10 cellular contexts compared by ENCODE assay signal in genomic region chr9:133788819-133789733, GRCh38. TPM values are rescaled to one million over a fixed set of nuclear protein-coding genes. Genes with fewer than 3 reads are reported as not detected.
DNase-seq lines count a peak whose midpoint lies in the region; ATAC-seq and TF ChIP-seq lines count a peak whose summit lies in the region.
"Had no signal": no experiment of that assay in that cellular context is flagged by ENCODE, and none has a peak within 500 bp of the region (broad histone marks: within the 10 kb centered on the region; RNA-seq: fewer than 3 reads in every experiment).

No MANE protein-coding gene starts in this region.

- H3K27ac ChIP-seq in A673 (ENCODE audit: low read depth, low read length, poor library complexity, severe bottlenecking) (peak overlapping the region; percentile 90), dorsolateral prefrontal cortex (peak overlapping the region in 58 of 59 donors; percentile 51 to 95 (median 84)), GM23338 (ENCODE audit: low read depth) (no peak overlapping the region)

- H3K9me3 Mint-ChIP-seq in memory B cell (no peaks in the 10 kb centered on the region), GM23338 (no peaks in the 10 kb centered on the region)
- no peaks in the 10 kb centered on the region for H3K9me3 Mint-ChIP-seq in activated T-cell treated with anti-CD3 and anti-CD28 coated beads, Interleukin-2, amount 50 U/mL, for 4 hours

- peak overlapping the region; percentile 53 for H3K4me3 Mint-ChIP-seq in memory B cell
- no peak overlapping the region for H3K4me3 Mint-ChIP-seq in activated T-cell treated with anti-CD3 and anti-CD28 coated beads, Interleukin-2, amount 50 U/mL, for 4 hours
- no peak overlapping the region for H3K4me3 Mint-ChIP-seq in GM23338
- H3K4me3 Mint-ChIP-seq: activated CD8-positive, alpha-beta memory T cell treated with anti-CD3 and anti-CD28 coated beads, Interleukin-2, amount 10 ng/mL, durations not matched to agents 7 days and 5 days had no signal

- H3K9me3 ChIP-seq in A673 (ENCODE audit: low read depth, low read length, poor library complexity, severe bottlenecking): no peaks in the 10 kb centered on the region

- TF ChIP-seq CTCF in A673 (conservative IDR thresholded peaks at IDR 0.05; ENCODE audit: low read depth, low read length): 0 out of 2 replicates have a peak, but pooled peaks have one; percentile 11
- TF ChIP-seq CTCF in dorsolateral prefrontal cortex (IDR thresholded peaks at IDR 0.05 in 54 of 56, conservative IDR thresholded peaks at IDR 0.05 in 2 of 56; ENCODE audit: low read depth in 1 of 56, partially characterized antibody in 56 of 56): peak in 32 of 56 donors; percentile 11 to 67 (median 34)
- no peak for TF ChIP-seq CTCF in GM23338 (conservative IDR thresholded peaks at IDR 0.05; ENCODE audit: low read depth in 2 of 2)

- intact Hi-C loops in A673 (cut with micrococcal nuclease; ENCODE audit: unreplicated experiment): no loop called here
- intact Hi-C loops in dorsolateral prefrontal cortex (cut with DNase I): loop anchor here in 1 of 2 donors (2.0 to 10.0 kb wide), 3 partner anchors 128 to 666 kb away; partner anchors contain the start of gene WDR5

- no TSS peak for BruUV-seq in A673 (replicated peaks; lab: Mats Ljungman, UMichigan)

- CTCF ChIA-PET in A673 (lab: Charles Lee): interaction anchor here (0.7 to 1.3 kb wide), 6 partner anchors 166 to 206 kb away, joined by 3 to 19 read pairs (median 4); no protein-coding TSS in a partner anchor

- POLR2A ChIA-PET in A673 (lab: Charles Lee; ENCODE audit: low non-redundant PET): interaction anchor here (0.7 kb wide), 1 partner anchor 677 kb away, joined by 16 read pairs; no protein-coding TSS in a partner anchor

- H3K4me1 Mint-ChIP-seq in memory B cell (peaks cover 59% of the 10 kb centered on the region), GM23338 (peaks cover 12% of the 10 kb centered on the region)
- peaks cover 18% of the 10 kb centered on the region for H3K4me1 Mint-ChIP-seq in activated T-cell treated with anti-CD3 and anti-CD28 coated beads, Interleukin-2, amount 50 U/mL, for 4 hours (ENCODE audit: low read depth)

- H3K36me3 Mint-ChIP-seq in memory B cell (peaks cover 19% of the 10 kb centered on the region), GM23338 (ENCODE audit: low read depth) (peaks cover 16% of the 10 kb centered on the region; the same call in 2 of the 3 replicates)
- H3K36me3 Mint-ChIP-seq in activated T-cell treated with anti-CD3 and anti-CD28 coated beads, Interleukin-2, amount 50 U/mL, for 4 hours (ENCODE audit: insufficient read depth): no peaks in the 10 kb centered on the region
- H3K36me3 Mint-ChIP-seq: activated CD8-positive, alpha-beta memory T cell treated with anti-CD3 and anti-CD28 coated beads, Interleukin-2, amount 10 ng/mL, durations not matched to agents 7 days and 5 days had no signal

- no peaks in the 10 kb centered on the region for H3K27me3 Mint-ChIP-seq in memory B cell
- no peaks in the 10 kb centered on the region for H3K27me3 Mint-ChIP-seq in activated T-cell treated with anti-CD3 and anti-CD28 coated beads, Interleukin-2, amount 50 U/mL, for 4 hours (ENCODE audit: low read depth)
- H3K27me3 Mint-ChIP-seq in GM23338 (ENCODE audit: insufficient read depth, low read depth, poor library complexity): peaks cover 17% of the 10 kb centered on the region
- H3K27me3 Mint-ChIP-seq: activated CD8-positive, alpha-beta memory T cell treated with anti-CD3 and anti-CD28 coated beads, Interleukin-2, amount 10 ng/mL, durations not matched to agents 7 days and 5 days had no signal

- no peak overlapping the region for H2AFZ ChIP-seq in GM23338

- H3K27me3 ChIP-seq in A673 (replicated peaks; ENCODE audit: insufficient read depth, low read depth, low read length, poor library complexity): no peaks in the 10 kb centered on the region
- H3K27me3 ChIP-seq in dorsolateral prefrontal cortex: no peaks in the 10 kb centered on the region
- H3K27me3 ChIP-seq in GM23338 (ENCODE audit: insufficient read depth): no peaks in the 10 kb centered on the region

- H3K79me2 ChIP-seq in GM23338 (replicated peaks; ENCODE audit: insufficient read depth): no peaks in the 10 kb centered on the region

- H4K20me1 ChIP-seq in GM23338 (replicated peaks; ENCODE audit: insufficient read depth): no peaks in the 10 kb centered on the region

- no peaks in the 10 kb centered on the region for H3F3A ChIP-seq in GM23338 (replicated peaks; ENCODE audit: low read depth)

- ATAC-seq in memory B cell (ENCODE audit: low read depth): no peak
- no peak for ATAC-seq in activated T-cell treated with anti-CD3 and anti-CD28 coated beads, Interleukin-2, amount 50 U/mL, for 4 hours
- no peak for ATAC-seq in GM23338
- ATAC-seq: activated CD8-positive, alpha-beta memory T cell treated with anti-CD3 and anti-CD28 coated beads, Interleukin-2, amount 10 ng/mL, durations not matched to agents 7 days and 5 days had no signal

- no peaks in the 10 kb centered on the region for H3K36me3 ChIP-seq in A673 (ENCODE audit: insufficient read depth, low read length, poor library complexity, severe bottlenecking)
- H3K36me3 ChIP-seq in GM23338 (ENCODE audit: insufficient read depth): no peaks in the 10 kb centered on the region

- H3K4me1 ChIP-seq in A673 (ENCODE audit: insufficient read depth, low read length, poor library complexity, severe bottlenecking) (peaks cover 29% of the 10 kb centered on the region), GM23338 (ENCODE audit: insufficient read depth) (no peaks in the 10 kb centered on the region)

- DNase-seq in A673 (ENCODE audit: low spot score) (peak; percentile 95), NCI-H2029 (lab: John Stamatoyannopoulos, UW) (peak; percentile 71), dorsolateral prefrontal cortex (peak; percentile 30 to 92 (median 88)), memory B cell (ENCODE audit: low spot score in 2 of 2) (no peak), GM23338 (ENCODE audit: low spot score) (no peak), amniotic stem cell (lab: John Stamatoyannopoulos, UW) (no peak), NCI-H345 treated with DMSO at 0.1 percent for 48 hours (lab: John Stamatoyannopoulos, UW; ENCODE audit: unreplicated experiment) (no peak)
- no peak for DNase-seq in activated T-cell treated with anti-CD3 and anti-CD28 coated beads, Interleukin-2, amount 50 U/mL, for 4 hours
- DNase-seq: activated CD8-positive, alpha-beta memory T cell treated with anti-CD3 and anti-CD28 coated beads, Interleukin-2, amount 10 ng/mL, durations not matched to agents 7 days and 5 days; NCI-H1436 treated with DMSO at 0.1 percent for 48 hours had no signal

- H3K4me2 ChIP-seq in GM23338: no peak overlapping the region

- H3K4me3 ChIP-seq in A673 (ENCODE audit: low read depth, low read length, poor library complexity, severe bottlenecking) (no peak overlapping the region), dorsolateral prefrontal cortex (peak overlapping the region in 43 of 59 donors; percentile 0 to 57 (median 31)), GM23338 (no peak overlapping the region)

- H3K27ac Mint-ChIP-seq in memory B cell (peak overlapping the region; percentile 85), GM23338 (no peak overlapping the region)
- H3K27ac Mint-ChIP-seq: activated CD8-positive, alpha-beta memory T cell treated with anti-CD3 and anti-CD28 coated beads, Interleukin-2, amount 10 ng/mL, durations not matched to agents 7 days and 5 days had no signal

- H3K9me2 ChIP-seq in GM23338 (ENCODE audit: insufficient read depth): no peaks in the 10 kb centered on the region

TF ChIP-seq in GM23338, 12 proteins besides CTCF, POLR2A, EP300 and RAD21 (continues in another document):
- TF ChIP-seq ZNF331 (CRISPR knock-in tag; IDR thresholded peaks at IDR 0.05; ENCODE audit: low read depth) (no peak), ZNF114 (CRISPR knock-in tag; IDR thresholded peaks at IDR 0.05) (no peak), REST (IDR thresholded peaks at IDR 0.05; ENCODE audit: unreplicated experiment) (no peak)

RNA-seq across cellular contexts. Expression of gene SARDH, which starts 50.9 kb away (rescaled TPM):
- total RNA-seq in A673 (2021) (0.37 and 1.0 TPM in 2 replicates), dorsolateral prefrontal cortex (10 to 100 TPM in 6 of 120 experiments, 1 to 10 TPM in 114; 2.4 to 13.2 (median 6.0) TPM)
- 1 to 10 TPM; 3.6 to 5.5 (median 5.0) TPM for total RNA-seq in activated T-cell treated with anti-CD3 and anti-CD28 coated beads, Interleukin-2, amount 50 U/mL, for 4 hours
- 9.8 and 10.4 TPM in 2 replicates for total RNA-seq in GM23338 (2014; rRNA removed; shearing (Covaris generic))
- 2.6 and 2.8 TPM in 2 replicates for polyA plus RNA-seq in GM23338 (2016; fragmentation: Nextera tagmentation; extraction: Ambion mirVana)

Comparison
In these comparisons a context has a peak if more than half of its experiments do, and no peak if none do; other contexts are left out.
1. DNase-seq: peak in A673 (single experiment), NCI-H2029 (single experiment) and dorsolateral prefrontal cortex (10 of 10); none in memory B cell (0 of 2), activated T-cell treated with anti-CD3 and anti-CD28 coated beads, Interleukin-2, amount 50 U/mL, for 4 hours (single experiment), GM23338 (single experiment), amniotic stem cell (single experiment) and NCI-H345 treated with DMSO at 0.1 percent for 48 hours (single experiment).
2. H3K4me3 ChIP-seq: peak in dorsolateral prefrontal cortex (43 of 59); none in A673 (single experiment) and GM23338 (single experiment).
3. CTCF ChIP-seq: peak in A673 (single experiment) and dorsolateral prefrontal cortex (32 of 56); none in GM23338 (0 of 2).